ENCODE assay signal across 18 cellular contexts in genomic region chr6:365835-366234, GRCh38. TPM values are rescaled to one million over a fixed set of nuclear protein-coding genes. Genes with fewer than 3 reads are reported as not detected.
"Had no signal": no experiment of that assay in that cellular context is flagged by ENCODE, and none has a peak within 500 bp of the region (broad histone marks: within the 10 kb centered on the region; RNA-seq: fewer than 3 reads in every experiment).

No MANE protein-coding gene starts in this region.

- H3K4me2 ChIP-seq: smooth muscle cell had no signal

- H3K27ac ChIP-seq: esophagus muscularis mucosa, neutrophil, pancreas, right lobe of liver, thyroid gland had no signal

- FAIRE-seq: endothelial cell of umbilical vein, pancreas, TTC549 had no signal

- H3K9me3 ChIP-seq: neutrophil, pancreas, right lobe of liver, thyroid gland had no signal

- H3K36me3 ChIP-seq: esophagus muscularis mucosa, neutrophil, pancreas, right lobe of liver, thyroid gland had no signal

- ATAC-seq: left ventricle myocardium superior; mucosa of descending colon; natural killer cell treated with Interleukin-12 subunit alpha and Interleukin-12 subunit beta and Interleukin-15 and Interleukin-18, amount 100 ng/mL, for 72 hours; pancreas; right lobe of liver had no signal

- H3K4me3 ChIP-seq: esophagus muscularis mucosa, mucosa of descending colon, pancreas, right lobe of liver, smooth muscle cell, thyroid gland had no signal

- H3K27me3 ChIP-seq: thyroid gland had no signal

- H3K4me1 ChIP-seq: esophagus muscularis mucosa, pancreas had no signal

- DNase-seq: activated CD4-positive, alpha-beta memory T cell treated with anti-CD3 and anti-CD28 coated beads for 36 hours; activated CD4-positive, alpha-beta T cell treated with anti-CD3 and anti-CD28 coated beads for 4 hours; activated gamma-delta T cell treated with Interleukin-2 at 50 U/mL for 16 hours; activated T-cell treated with anti-CD3 and anti-CD28 coated beads for 4 hours; effector memory CD4-positive, alpha-beta T cell; left ventricle myocardium superior; right lobe of liver; stimulated activated CD4-positive, alpha-beta T cell treated with anti-CD3 and anti-CD28 coated beads, Interleukin-4, amount 100 ng/mL, for 4 hours; stimulated activated naive CD4-positive, alpha-beta T cell treated with Interleukin-2 at 50 U/mL for 16 hours; thyroid gland had no signal

RNA-seq across cellular contexts. Expression of gene IRF4, which starts 25.7 kb away (rescaled TPM):
- total RNA-seq: endothelial cell of umbilical vein had no signal
- polyA plus RNA-seq: endothelial cell of umbilical vein, smooth muscle cell had no signal
